ENCODE assay signal across 8 cellular contexts in the genomic region with DNA sequence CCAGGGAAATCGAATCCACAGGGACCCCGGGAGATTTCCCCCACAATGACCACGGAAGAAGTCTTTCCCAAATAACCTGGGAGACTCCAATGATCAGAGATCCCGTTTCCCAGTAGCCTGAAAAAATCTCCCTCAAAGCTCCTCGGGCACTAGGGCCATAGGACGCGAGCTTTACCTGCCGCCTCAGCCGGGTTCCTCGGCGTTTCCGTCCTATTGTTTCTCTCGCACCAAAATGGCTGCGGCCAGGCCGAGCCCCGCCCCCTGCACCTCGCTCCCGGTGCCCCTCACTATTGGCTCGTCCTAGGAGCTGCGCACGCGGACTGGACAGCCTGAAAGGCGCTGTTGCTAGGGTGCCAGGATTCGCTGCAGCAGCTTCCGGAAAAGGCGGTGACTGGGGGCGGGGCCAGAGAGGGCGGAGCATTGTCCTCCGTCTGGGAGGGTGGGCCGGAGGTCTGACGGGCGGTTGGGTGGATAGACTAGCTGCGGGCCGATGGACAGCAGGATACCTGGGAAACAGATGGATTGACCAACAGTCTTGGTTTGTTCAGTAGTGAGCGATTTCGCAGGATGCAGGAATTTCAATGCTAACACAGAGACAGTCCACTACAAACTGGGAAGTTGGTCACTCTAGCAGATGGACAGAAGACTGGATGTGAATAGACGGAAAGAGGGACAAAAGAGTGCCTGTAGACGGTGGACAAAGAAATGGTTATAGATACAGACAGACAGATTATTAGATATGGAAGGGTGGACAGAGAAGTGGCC.
DNase-seq lines count a peak whose midpoint lies in the region; ATAC-seq lines count a peak whose summit lies in the region.

A gene with protein sequence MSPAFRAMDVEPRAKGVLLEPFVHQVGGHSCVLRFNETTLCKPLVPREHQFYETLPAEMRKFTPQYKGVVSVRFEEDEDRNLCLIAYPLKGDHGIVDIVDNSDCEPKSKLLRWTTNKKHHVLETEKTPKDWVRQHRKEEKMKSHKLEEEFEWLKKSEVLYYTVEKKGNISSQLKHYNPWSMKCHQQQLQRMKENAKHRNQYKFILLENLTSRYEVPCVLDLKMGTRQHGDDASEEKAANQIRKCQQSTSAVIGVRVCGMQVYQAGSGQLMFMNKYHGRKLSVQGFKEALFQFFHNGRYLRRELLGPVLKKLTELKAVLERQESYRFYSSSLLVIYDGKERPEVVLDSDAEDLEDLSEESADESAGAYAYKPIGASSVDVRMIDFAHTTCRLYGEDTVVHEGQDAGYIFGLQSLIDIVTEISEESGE (minus strand): TSS at position 240 of the 765 bp plus-strand sequence. CDS start 21,930 bp downstream, outside the sequence.

- DNase-seq in AG08396 (ENCODE audit: low spot score) = peak; percentile 96
- peak; percentile 90 for DNase-seq in NCI-H345 treated with DMSO at 0.1 percent for 48 hours (lab: John Stamatoyannopoulos, UW; ENCODE audit: unreplicated experiment)
- DNase-seq in activated CD4-positive, CD25-positive, alpha-beta regulatory T cell (lab: John Stamatoyannopoulos, UW) = peak; percentile 97 to 99 (median 98)
- DNase-seq in central memory CD4-positive, alpha-beta T cell = peak; percentile 97
- peak; percentile 96 for DNase-seq in inferior parietal cortex (ENCODE audit: extremely low spot score)
- peak; percentile 96 to 100 for DNase-seq in stimulated activated CD4-positive, alpha-beta T cell treated with anti-CD3 and anti-CD28 coated beads, Interleukin-12 subunit alpha, Interleukin-12 subunit beta, amount 100 ng/mL, for 24 hours (ENCODE audit: low read depth in 2 of 2)

- ATAC-seq in GM19023 (IDR thresholded peaks at IDR 0.05; ENCODE audit: unreplicated experiment) = peak; percentile 98
- peak; percentile 98 for ATAC-seq in HG03280 (IDR thresholded peaks at IDR 0.05; ENCODE audit: unreplicated experiment)

Comparison
In these comparisons a context has a peak if more than half of its experiments do, and no peak if none do; other contexts are left out.
1. Peak in every context shown above with its lines: DNase-seq and ATAC-seq.